In the genomic region with DNA sequence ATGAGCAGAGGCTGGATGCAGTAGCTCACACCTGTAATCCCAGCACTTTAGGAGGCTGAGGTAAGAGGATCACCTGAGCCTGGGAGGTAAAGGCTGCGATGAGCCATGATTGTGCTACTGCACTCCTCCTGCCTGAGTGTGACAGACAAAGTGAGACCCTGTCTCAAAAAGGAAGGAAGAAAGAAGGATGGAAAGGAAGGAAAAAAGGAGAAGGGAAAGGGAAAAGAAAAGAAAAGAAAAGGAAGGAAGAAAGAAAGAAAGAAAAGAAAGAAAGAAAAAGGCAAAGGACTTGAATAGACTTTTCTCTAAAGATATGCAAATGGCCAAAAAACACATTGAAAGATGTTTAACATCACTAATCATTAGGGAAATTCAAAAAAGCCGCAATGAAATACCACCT, we compare ENCODE assay signal across 19 cellular contexts.
DNase-seq lines count a peak whose midpoint lies in the region; ATAC-seq, FAIRE-seq and TF ChIP-seq lines count a peak whose summit lies in the region.
"Had no signal": no experiment of that assay in that cellular context is flagged by ENCODE, and none has a peak within 500 bp of the region (broad histone marks: within the 10 kb centered on the region; RNA-seq: fewer than 3 reads in every experiment).

No MANE protein-coding gene starts in this region.

- no peak for TF ChIP-seq RAD21 in HepG2 (CRISPR knock-in tag; IDR thresholded peaks at IDR 0.05)

- H3K27me3 ChIP-seq in HepG2 (ENCODE audit: control insufficient read depth in 1 of 2, insufficient read depth in 2 of 2, low read length in 2 of 2) (peaks cover 2 to 29% of the 10 kb centered on the region in 2 experiments; a peak in 3 of 5 replicates), right lobe of liver (no peaks in the 10 kb centered on the region)

- H3K4me3 ChIP-seq in HepG2 (replicated peaks in 1 of 3; ENCODE audit: insufficient read depth in 1 of 3, low read depth in 2 of 3, low read length in 3 of 3) (no peak overlapping the region), right lobe of liver (no peak overlapping the region)

- peak overlapping the region; percentile 64 for H3K27ac Mint-ChIP-seq in T-helper 2 cell treated with Interferon-gamma antibody and Interleukin-4, amounts not matched to agents 5 μg/mL and 100 μg/mL, for 36 hours
- peak overlapping the region; percentile 89 for H3K27ac Mint-ChIP-seq in activated T-helper 2 cell treated with anti-CD3 and anti-CD28 coated beads, Interferon-gamma antibody, Interleukin-2, Interleukin-4, amounts not matched to agents 10 μg/mL and 5 μg/mL and 100 μg/mL, durations not matched to agents 14 hours and 24 hours and 36 hours
- peak overlapping the region; percentile 13 for H3K27ac Mint-ChIP-seq in stimulated activated effector memory CD8-positive, alpha-beta T cell treated with anti-CD3 and anti-CD28 coated beads, Interleukin-12 subunit alpha, Interleukin-12 subunit beta, amount 100 ng/mL, for 72 hours
- H3K27ac Mint-ChIP-seq: CD14-positive monocyte; CD8-positive, alpha-beta T cell had no signal

- no peaks in the 10 kb centered on the region for H4K20me1 ChIP-seq in HepG2 (ENCODE audit: insufficient read depth, low read length)

- H3K36me3 ChIP-seq in HepG2 (replicated peaks in 1 of 2; ENCODE audit: control insufficient read depth in 1 of 2, insufficient read depth in 2 of 2, low read length in 2 of 2), result no peaks in the 10 kb centered on the region
- no peaks in the 10 kb centered on the region for H3K36me3 ChIP-seq in right lobe of liver

- no peak overlapping the region for H3K4me3 Mint-ChIP-seq in T-helper 2 cell treated with Interferon-gamma antibody and Interleukin-4, amounts not matched to agents 5 μg/mL and 100 μg/mL, for 36 hours
- H3K4me3 Mint-ChIP-seq in activated T-helper 2 cell treated with anti-CD3 and anti-CD28 coated beads, Interferon-gamma antibody, Interleukin-2, Interleukin-4, amounts not matched to agents 10 μg/mL and 5 μg/mL and 100 μg/mL, durations not matched to agents 14 hours and 24 hours and 36 hours (ENCODE audit: low read depth), result no peak overlapping the region
- H3K4me3 Mint-ChIP-seq in stimulated activated effector memory CD8-positive, alpha-beta T cell treated with anti-CD3 and anti-CD28 coated beads, Interleukin-12 subunit alpha, Interleukin-12 subunit beta, amount 100 ng/mL, for 72 hours, result no peak overlapping the region
- H3K4me3 Mint-ChIP-seq: CD14-positive monocyte; CD8-positive, alpha-beta T cell had no signal

- peaks cover 43% of the 10 kb centered on the region for H3K4me1 Mint-ChIP-seq in T-helper 2 cell treated with Interferon-gamma antibody and Interleukin-4, amounts not matched to agents 5 μg/mL and 100 μg/mL, for 36 hours (ENCODE audit: low read depth)
- peaks cover 60% of the 10 kb centered on the region for H3K4me1 Mint-ChIP-seq in activated T-helper 2 cell treated with anti-CD3 and anti-CD28 coated beads, Interferon-gamma antibody, Interleukin-2, Interleukin-4, amounts not matched to agents 10 μg/mL and 5 μg/mL and 100 μg/mL, durations not matched to agents 14 hours and 24 hours and 36 hours (ENCODE audit: low read depth)
- H3K4me1 Mint-ChIP-seq in stimulated activated effector memory CD8-positive, alpha-beta T cell treated with anti-CD3 and anti-CD28 coated beads, Interleukin-12 subunit alpha, Interleukin-12 subunit beta, amount 100 ng/mL, for 72 hours, result peaks cover 16% of the 10 kb centered on the region

- FAIRE-seq in HepG2 (lab: Jason Lieb, UNC), result no peak
- FAIRE-seq: D721Med, G401.6, GM12891 had no signal

- TF ChIP-seq POLR2A in HepG2 (IDR thresholded peaks at IDR 0.05; ENCODE audit: insufficient read depth in 1 of 2, low read depth in 2 of 2, low read length in 2 of 2) (no peak), right lobe of liver (IDR thresholded peaks at IDR 0.05) (no peak)

- POLR2A ChIA-PET in HepG2 (lab: Yijun Ruan, JAX), result no interaction called here

- no TSS peak for BruUV-seq in HepG2 (replicated peaks; lab: Mats Ljungman, UMichigan)

- H3K9me3 ChIP-seq in HepG2 (ENCODE audit: low read length), result no peaks in the 10 kb centered on the region
- no peaks in the 10 kb centered on the region for H3K9me3 ChIP-seq in right lobe of liver

- CTCF ChIA-PET in HepG2 (lab: Yijun Ruan, JAX; ENCODE audit: low intra/inter-chr PET ratio, low total read pairs), result no interaction called here

- peaks cover 3% of the 10 kb centered on the region for H3K36me3 Mint-ChIP-seq in T-helper 2 cell treated with Interferon-gamma antibody and Interleukin-4, amounts not matched to agents 5 μg/mL and 100 μg/mL, for 36 hours (ENCODE audit: low read depth)
- H3K36me3 Mint-ChIP-seq in activated T-helper 2 cell treated with anti-CD3 and anti-CD28 coated beads, Interferon-gamma antibody, Interleukin-2, Interleukin-4, amounts not matched to agents 10 μg/mL and 5 μg/mL and 100 μg/mL, durations not matched to agents 14 hours and 24 hours and 36 hours (ENCODE audit: low read depth), result peaks cover 3% of the 10 kb centered on the region
- no peaks in the 10 kb centered on the region for H3K36me3 Mint-ChIP-seq in stimulated activated effector memory CD8-positive, alpha-beta T cell treated with anti-CD3 and anti-CD28 coated beads, Interleukin-12 subunit alpha, Interleukin-12 subunit beta, amount 100 ng/mL, for 72 hours
- H3K36me3 Mint-ChIP-seq: CD14-positive monocyte; CD8-positive, alpha-beta T cell had no signal

- H2AFZ ChIP-seq in HepG2 (ENCODE audit: low read length), result no peak overlapping the region

- H3K27me3 Mint-ChIP-seq in T-helper 2 cell treated with Interferon-gamma antibody and Interleukin-4, amounts not matched to agents 5 μg/mL and 100 μg/mL, for 36 hours (ENCODE audit: low read depth), result no peaks in the 10 kb centered on the region
- H3K27me3 Mint-ChIP-seq in activated T-helper 2 cell treated with anti-CD3 and anti-CD28 coated beads, Interferon-gamma antibody, Interleukin-2, Interleukin-4, amounts not matched to agents 10 μg/mL and 5 μg/mL and 100 μg/mL, durations not matched to agents 14 hours and 24 hours and 36 hours (ENCODE audit: low read depth), result no peaks in the 10 kb centered on the region

- no peaks in the 10 kb centered on the region for H3K79me2 ChIP-seq in HepG2 (ENCODE audit: insufficient read depth, low read length)

- no peak overlapping the region for H3K9ac ChIP-seq in HepG2 (ENCODE audit: insufficient read depth, low read depth, low read length)

- ATAC-seq in HepG2 (no peak), right lobe of liver (no peak)
- ATAC-seq in stimulated activated effector memory CD8-positive, alpha-beta T cell treated with anti-CD3 and anti-CD28 coated beads, Interleukin-12 subunit alpha, Interleukin-12 subunit beta, amount 100 ng/mL, for 72 hours, result no peak
- ATAC-seq: CD8-positive, alpha-beta T cell; HCT116 had no signal

- intact Hi-C loops in HepG2 (cut with micrococcal nuclease; ENCODE audit: unreplicated experiment), result no loop called here
- intact Hi-C loops in right lobe of liver (cut with DNase I), result no loop called here
- intact Hi-C loops in activated T-helper 2 cell treated with anti-CD3 and anti-CD28 coated beads, Interferon-gamma antibody, Interleukin-2, Interleukin-4, amounts not matched to agents 10 μg/mL and 5 μg/mL and 100 μg/mL, durations not matched to agents 14 hours and 24 hours and 36 hours (cut with micrococcal nuclease), result loop anchor here (5.0 kb wide), 1 partner anchor 269 kb away; no protein-coding TSS in a partner anchor

- TF ChIP-seq CTCF in HepG2 (CRISPR knock-in tag; IDR thresholded peaks at IDR 0.05) (no peak), right lobe of liver (IDR thresholded peaks at IDR 0.05) (no peak)

- no peak for TF ChIP-seq EP300 in HepG2 (IDR thresholded peaks at IDR 0.05; ENCODE audit: low read depth in 2 of 2, low read length in 2 of 2)
- no peak for TF ChIP-seq EP300 in HepG2 (CRISPR knock-in tag; IDR thresholded peaks at IDR 0.05; ENCODE audit: borderline replicate concordance)

- no peak for DNase-seq in T-helper 2 cell treated with Interferon-gamma antibody and Interleukin-4, amounts not matched to agents 5 μg/mL and 100 μg/mL, for 36 hours (ENCODE audit: low spot score)
- DNase-seq in T-helper 2 cell (no peak), HepG2 (ENCODE audit: low spot score) (no peak), right lobe of liver (no peak), SIG-M5 treated with dmso at 0.1 percent for 504 hours (lab: John Stamatoyannopoulos, UW; ENCODE audit: unreplicated experiment) (no peak), NCI-H526 treated with DMSO at 0.1 percent for 48 hours (lab: John Stamatoyannopoulos, UW) (no peak)
- no peak for DNase-seq in activated T-helper 2 cell treated with anti-CD3 and anti-CD28 coated beads, Interferon-gamma antibody, Interleukin-2, Interleukin-4, amounts not matched to agents 10 μg/mL and 5 μg/mL and 100 μg/mL, durations not matched to agents 14 hours and 24 hours and 36 hours (ENCODE audit: low spot score)
- no peak for DNase-seq in stimulated activated effector memory CD8-positive, alpha-beta T cell treated with anti-CD3 and anti-CD28 coated beads, Interleukin-12 subunit alpha, Interleukin-12 subunit beta, amount 100 ng/mL, for 72 hours (ENCODE audit: low spot score in 2 of 2)
- DNase-seq: CD8-positive, alpha-beta T cell; COR-L47; DMS153; DMS79 treated with DMSO at 0.1 percent for 48 hours; EL had no signal

- H3K4me1 ChIP-seq in HepG2 (ENCODE audit: insufficient read depth, low read length) (no peaks in the 10 kb centered on the region), right lobe of liver (no peaks in the 10 kb centered on the region)

- WGBS in HepG2 (ENCODE audit: low lambda C conversion rate), result 32% methylated on average over 2 of the region's 2 CpGs
- WGBS in right lobe of liver (ENCODE audit: insufficient coverage, low coverage, low lambda C conversion rate, missing lambda C conversion rate), result 100% methylated on average over 2 of the region's 2 CpGs

- H3K4me2 ChIP-seq in HepG2 (ENCODE audit: low read depth, low read length), result no peak overlapping the region

- H3K9me3 Mint-ChIP-seq in T-helper 2 cell treated with Interferon-gamma antibody and Interleukin-4, amounts not matched to agents 5 μg/mL and 100 μg/mL, for 36 hours, result no peaks in the 10 kb centered on the region
- peaks cover 3% of the 10 kb centered on the region for H3K9me3 Mint-ChIP-seq in activated T-helper 2 cell treated with anti-CD3 and anti-CD28 coated beads, Interferon-gamma antibody, Interleukin-2, Interleukin-4, amounts not matched to agents 10 μg/mL and 5 μg/mL and 100 μg/mL, durations not matched to agents 14 hours and 24 hours and 36 hours
- H3K9me3 Mint-ChIP-seq in stimulated activated effector memory CD8-positive, alpha-beta T cell treated with anti-CD3 and anti-CD28 coated beads, Interleukin-12 subunit alpha, Interleukin-12 subunit beta, amount 100 ng/mL, for 72 hours, result peaks cover 2% of the 10 kb centered on the region
- H3K9me3 Mint-ChIP-seq: CD14-positive monocyte; CD8-positive, alpha-beta T cell had no signal

- no peak overlapping the region for H3K27ac ChIP-seq in HepG2 (ENCODE audit: extremely low read length, insufficient read depth, low read length)
- no peak overlapping the region for H3K27ac ChIP-seq in right lobe of liver
- H3K27ac ChIP-seq: 22Rv1 had no signal

- in situ Hi-C loops in HepG2 (cut with HindIII; ENCODE audit: extremely low pct_ligation_motif_present, low pct_unique_long_range_greater_than_20kb), result no loop called here

Comparison
In these comparisons a context has a peak if more than half of its experiments do, and no peak if none do; other contexts are left out.
1. H3K27ac Mint-ChIP-seq: peak in every context shown above with its lines; median percentile 89 in activated T-helper 2 cell treated with anti-CD3 and anti-CD28 coated beads, Interferon-gamma antibody, Interleukin-2, Interleukin-4, amounts not matched to agents 10 μg/mL and 5 μg/mL and 100 μg/mL, durations not matched to agents 14 hours and 24 hours and 36 hours; 64 in T-helper 2 cell treated with Interferon-gamma antibody and Interleukin-4, amounts not matched to agents 5 μg/mL and 100 μg/mL, for 36 hours; 13 in stimulated activated effector memory CD8-positive, alpha-beta T cell treated with anti-CD3 and anti-CD28 coated beads, Interleukin-12 subunit alpha, Interleukin-12 subunit beta, amount 100 ng/mL, for 72 hours.